In the genomic region with DNA sequence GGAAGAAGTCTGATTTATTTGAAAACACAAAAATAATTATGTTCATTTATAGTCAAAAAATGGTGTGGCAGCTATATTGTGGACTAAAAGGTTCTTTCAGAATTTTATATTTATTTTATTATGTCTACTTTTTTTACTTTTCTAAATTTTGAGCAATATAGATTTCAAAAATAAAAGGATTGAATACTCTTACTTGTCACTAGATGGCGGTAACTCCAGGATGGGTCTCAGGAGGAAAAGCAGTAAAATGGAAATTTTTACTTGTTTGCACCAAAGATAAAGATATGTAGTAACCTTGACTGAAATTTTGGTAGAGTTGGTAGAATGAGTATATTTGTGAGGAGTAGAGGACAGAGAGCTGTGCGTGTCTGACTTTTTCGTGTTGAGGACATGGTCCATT, we compare ENCODE assay signal across 8 cellular contexts. TPM values are rescaled to one million over a fixed set of nuclear protein-coding genes. Genes with fewer than 3 reads are reported as not detected.
DNase-seq lines count a peak whose midpoint lies in the region; TF ChIP-seq lines count a peak whose summit lies in the region.

No MANE protein-coding gene starts in this region.

- intact Hi-C loops in dorsolateral prefrontal cortex (cut with DNase I) = no loop called here

- H3K27me3 ChIP-seq in dorsolateral prefrontal cortex = peaks cover 0 to 68% (median 21%) of the 10 kb centered on the region in 45 donors

- no peak overlapping the region for H3K4me3 ChIP-seq in dorsolateral prefrontal cortex

- DNase-seq in NOMO-1 treated with DMSO at 0.1 percent for 48 hours (lab: John Stamatoyannopoulos, UW; ENCODE audit: unreplicated experiment) = peak; percentile 20
- no peak for DNase-seq in NOMO-1 treated with dmso at 0.1 percent for 144 hours (lab: John Stamatoyannopoulos, UW; ENCODE audit: unreplicated experiment)
- DNase-seq in NCI-H146 (lab: John Stamatoyannopoulos, UW) = peak; percentile 23
- DNase-seq in dorsolateral prefrontal cortex = no peak
- DNase-seq in smooth muscle cell of the brain vasculature (ENCODE audit: low read depth, low spot score) = peak; percentile 6
- DNase-seq in T-helper 9 cell = no peak
- DNase-seq in putamen (ENCODE audit: low spot score) = no peak
- DNase-seq in activated T-cell treated with anti-CD3 and anti-CD28 coated beads, Interleukin-2, amount 50 U/mL, for 1 hour = no peak

- no peak overlapping the region for H3K27ac ChIP-seq in dorsolateral prefrontal cortex

- peak in 54 of 56 donors; percentile 30 to 74 (median 56) for TF ChIP-seq CTCF in dorsolateral prefrontal cortex (IDR thresholded peaks at IDR 0.05 in 54 of 56, conservative IDR thresholded peaks at IDR 0.05 in 2 of 56; ENCODE audit: low read depth in 1 of 56, partially characterized antibody in 56 of 56)

RNA-seq across cellular contexts. Expression of gene DACH2, which starts 14.5 kb away (rescaled TPM):
- 10 to 100 TPM in 83 of 120 experiments, 1 to 10 TPM in 37; 3.0 to 23.7 (median 11.7) TPM for total RNA-seq in dorsolateral prefrontal cortex

Comparison
In these comparisons a context has a peak if more than half of its experiments do, and no peak if none do; other contexts are left out.
1. DNase-seq: peak in NOMO-1 treated with DMSO at 0.1 percent for 48 hours (single experiment), NCI-H146 (single experiment) and smooth muscle cell of the brain vasculature (single experiment); none in NOMO-1 treated with dmso at 0.1 percent for 144 hours (single experiment), dorsolateral prefrontal cortex (0 of 10), T-helper 9 cell (single experiment), putamen (single experiment) and activated T-cell treated with anti-CD3 and anti-CD28 coated beads, Interleukin-2, amount 50 U/mL, for 1 hour (single experiment).